Comparison of ENCODE assay signal across 21 cellular contexts in genomic region chr3:125434582-125435011, GRCh38. TPM values are rescaled to one million over a fixed set of nuclear protein-coding genes. Genes with fewer than 3 reads are reported as not detected.
DNase-seq lines count a peak whose midpoint lies in the region; ATAC-seq and TF ChIP-seq lines count a peak whose summit lies in the region.
"Had no signal": no experiment of that assay in that cellular context is flagged by ENCODE, and none has a peak within 500 bp of the region (broad histone marks: within the 10 kb centered on the region; RNA-seq: fewer than 3 reads in every experiment).

No MANE protein-coding gene starts in this region.

- H3K27me3 Mint-ChIP-seq in natural killer cell treated with Interleukin-12 subunit alpha and Interleukin-12 subunit beta and Interleukin-15 and Interleukin-18, amount 100 ng/mL, for 72 hours: no peaks in the 10 kb centered on the region
- no peaks in the 10 kb centered on the region for H3K27me3 Mint-ChIP-seq in natural killer cell (ENCODE audit: low read depth in 2 of 2)
- H3K27me3 Mint-ChIP-seq: CD8-positive, alpha-beta memory T cell had no signal

- H3K9me3 Mint-ChIP-seq in natural killer cell treated with Interleukin-12 subunit alpha and Interleukin-12 subunit beta and Interleukin-15 and Interleukin-18, amount 100 ng/mL, for 72 hours: no peaks in the 10 kb centered on the region
- H3K9me3 Mint-ChIP-seq in natural killer cell: no peaks in the 10 kb centered on the region
- H3K9me3 Mint-ChIP-seq: CD8-positive, alpha-beta memory T cell had no signal

- TF ChIP-seq CTCF in natural killer cell (IDR thresholded peaks at IDR 0.05): no peak
- TF ChIP-seq CTCF in omental fat pad (IDR thresholded peaks at IDR 0.05): no peak

- H3K4me1 Mint-ChIP-seq in natural killer cell treated with Interleukin-12 subunit alpha and Interleukin-12 subunit beta and Interleukin-15 and Interleukin-18, amount 100 ng/mL, for 72 hours (ENCODE audit: low read depth in 2 of 2): peaks cover 0 to 6% of the 10 kb centered on the region in 2 donors
- no peaks in the 10 kb centered on the region for H3K4me1 Mint-ChIP-seq in natural killer cell

- intact Hi-C loops in natural killer cell (cut with micrococcal nuclease): loop anchor here (10.0 kb wide), 2 partner anchors 290 to 670 kb away; no protein-coding TSS in a partner anchor

- no peak for DNase-seq in natural killer cell treated with Interleukin-12 subunit alpha and Interleukin-12 subunit beta and Interleukin-15 and Interleukin-18, amount 100 ng/mL, for 72 hours (ENCODE audit: low spot score)
- DNase-seq in natural killer cell (no peak), NK-92 (lab: John Stamatoyannopoulos, UW; ENCODE audit: unreplicated experiment) (no peak), omental fat pad (ENCODE audit: low spot score) (no peak)
- peak; percentile 36 for DNase-seq in stimulated activated CD8-positive, alpha-beta memory T cell treated with anti-CD3 and anti-CD28 coated beads, Interleukin-4, amount 100 ng/mL, for 48 hours
- no peak for DNase-seq in activated naive CD4-positive, alpha-beta T cell treated with anti-CD3 and anti-CD28 coated beads, Interleukin-2, amount 50 U/mL, for 16 hours
- DNase-seq: activated gamma-delta T cell; CD8-positive, alpha-beta memory T cell; central memory CD4-positive, alpha-beta T cell; DMS79 treated with DMSO at 0.1 percent for 48 hours; erythroblast; gastrocnemius medialis; kidney; NCI-H1105 treated with DMSO at 0.1 percent for 48 hours; NCI-H2107; NCI-H524 treated with DMSO at 0.1 percent for 48 hours; nucleus accumbens; stomach; trophoblast cell had no signal

- H3K4me3 Mint-ChIP-seq in natural killer cell treated with Interleukin-12 subunit alpha and Interleukin-12 subunit beta and Interleukin-15 and Interleukin-18, amount 100 ng/mL, for 72 hours: peak overlapping the region; percentile 16
- no peak overlapping the region for H3K4me3 Mint-ChIP-seq in natural killer cell

- peak; percentile 20 to 75 for ATAC-seq in natural killer cell treated with Interleukin-12 subunit alpha and Interleukin-12 subunit beta and Interleukin-15 and Interleukin-18, amount 100 ng/mL, for 72 hours
- ATAC-seq in natural killer cell (no peak), GM19025 (IDR thresholded peaks at IDR 0.05; ENCODE audit: low read depth, unreplicated experiment) (peak; percentile 57), HG03196 (IDR thresholded peaks at IDR 0.05; ENCODE audit: unreplicated experiment) (peak; percentile 49), omental fat pad (ENCODE audit: low FRiP score) (no peak)
- ATAC-seq: gastrocnemius medialis had no signal

- H3K36me3 Mint-ChIP-seq in natural killer cell treated with Interleukin-12 subunit alpha and Interleukin-12 subunit beta and Interleukin-15 and Interleukin-18, amount 100 ng/mL, for 72 hours: no peaks in the 10 kb centered on the region
- H3K36me3 Mint-ChIP-seq in natural killer cell: no peaks in the 10 kb centered on the region
- H3K36me3 Mint-ChIP-seq: CD8-positive, alpha-beta memory T cell had no signal

- peak overlapping the region in 1 of 2 donors; percentile 6 for H3K27ac Mint-ChIP-seq in natural killer cell treated with Interleukin-12 subunit alpha and Interleukin-12 subunit beta and Interleukin-15 and Interleukin-18, amount 100 ng/mL, for 72 hours
- no peak overlapping the region for H3K27ac Mint-ChIP-seq in natural killer cell

RNA-seq across cellular contexts. Expression of gene ZNF148, which starts 59.5 kb away (rescaled TPM):
- 10 to 100 TPM; 40.9 to 51.8 TPM for total RNA-seq in natural killer cell treated with Interleukin-12 subunit alpha and Interleukin-12 subunit beta and Interleukin-15 and Interleukin-18, amount 100 ng/mL, for 72 hours
- total RNA-seq in natural killer cell (10 to 100 TPM; 61.1 to 72.5 (median 62.8) TPM), omental fat pad (10 to 100 TPM; 23.9 to 34.5 (median 24.9) TPM)

Comparison
In these comparisons a context has a peak if more than half of its experiments do, and no peak if none do; other contexts are left out.
1. ATAC-seq: peak in natural killer cell treated with Interleukin-12 subunit alpha and Interleukin-12 subunit beta and Interleukin-15 and Interleukin-18, amount 100 ng/mL, for 72 hours (2 of 2), GM19025 (single experiment) and HG03196 (single experiment); none in natural killer cell (0 of 3) and omental fat pad (single experiment).